Comparison of ENCODE assay signal across 1 cellular context in the genomic region with DNA sequence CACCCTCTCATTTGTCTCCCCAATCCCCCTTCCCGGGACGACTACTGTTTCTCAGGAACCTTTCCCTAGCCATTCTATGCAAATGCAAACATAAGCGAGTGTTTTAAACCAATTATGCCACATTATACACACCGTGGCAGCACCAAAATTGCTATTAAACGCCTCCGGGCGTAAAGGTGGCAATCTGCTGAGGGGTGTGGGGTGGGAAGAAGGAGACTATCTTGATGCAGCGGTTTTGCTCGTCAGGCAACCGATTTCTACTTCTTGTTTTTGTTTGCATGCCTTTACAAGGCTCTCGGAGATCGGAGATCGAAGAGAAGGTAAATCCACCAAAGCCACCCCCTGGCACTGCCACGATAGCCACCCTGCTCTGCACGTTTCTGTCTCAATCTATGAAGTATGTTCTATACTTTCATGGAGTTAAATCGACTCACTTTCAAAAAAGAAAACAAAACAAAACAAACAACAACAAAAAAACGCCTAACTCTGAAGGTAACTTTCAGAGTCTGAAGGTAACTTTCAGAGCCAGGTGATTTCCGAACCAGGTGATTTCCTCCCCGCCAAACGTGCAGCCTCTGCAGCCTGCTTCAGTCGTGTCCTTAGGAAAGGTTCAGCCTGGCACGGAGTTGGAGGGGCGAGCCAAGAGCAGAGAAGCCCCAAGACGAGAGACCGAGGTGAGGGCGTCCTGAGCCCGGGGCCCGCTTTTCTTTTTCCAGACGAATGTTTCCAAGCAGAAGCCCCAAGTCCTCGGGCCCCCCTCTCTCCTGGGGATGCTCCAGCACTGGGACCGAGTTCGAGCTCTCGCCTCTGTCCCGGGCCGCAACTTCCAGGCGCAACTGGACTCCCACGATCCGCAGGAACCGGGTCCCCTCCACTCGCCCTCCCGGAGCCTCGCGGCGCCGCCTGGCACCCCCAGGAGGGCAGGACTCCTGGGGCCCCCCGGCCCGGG.
TF ChIP-seq lines count a peak whose summit lies in the region.

No MANE protein-coding gene starts in this region.

TF ChIP-seq in GM23338, 12 proteins besides CTCF, POLR2A, EP300 and RAD21:
- TF ChIP-seq, protein P1, sequence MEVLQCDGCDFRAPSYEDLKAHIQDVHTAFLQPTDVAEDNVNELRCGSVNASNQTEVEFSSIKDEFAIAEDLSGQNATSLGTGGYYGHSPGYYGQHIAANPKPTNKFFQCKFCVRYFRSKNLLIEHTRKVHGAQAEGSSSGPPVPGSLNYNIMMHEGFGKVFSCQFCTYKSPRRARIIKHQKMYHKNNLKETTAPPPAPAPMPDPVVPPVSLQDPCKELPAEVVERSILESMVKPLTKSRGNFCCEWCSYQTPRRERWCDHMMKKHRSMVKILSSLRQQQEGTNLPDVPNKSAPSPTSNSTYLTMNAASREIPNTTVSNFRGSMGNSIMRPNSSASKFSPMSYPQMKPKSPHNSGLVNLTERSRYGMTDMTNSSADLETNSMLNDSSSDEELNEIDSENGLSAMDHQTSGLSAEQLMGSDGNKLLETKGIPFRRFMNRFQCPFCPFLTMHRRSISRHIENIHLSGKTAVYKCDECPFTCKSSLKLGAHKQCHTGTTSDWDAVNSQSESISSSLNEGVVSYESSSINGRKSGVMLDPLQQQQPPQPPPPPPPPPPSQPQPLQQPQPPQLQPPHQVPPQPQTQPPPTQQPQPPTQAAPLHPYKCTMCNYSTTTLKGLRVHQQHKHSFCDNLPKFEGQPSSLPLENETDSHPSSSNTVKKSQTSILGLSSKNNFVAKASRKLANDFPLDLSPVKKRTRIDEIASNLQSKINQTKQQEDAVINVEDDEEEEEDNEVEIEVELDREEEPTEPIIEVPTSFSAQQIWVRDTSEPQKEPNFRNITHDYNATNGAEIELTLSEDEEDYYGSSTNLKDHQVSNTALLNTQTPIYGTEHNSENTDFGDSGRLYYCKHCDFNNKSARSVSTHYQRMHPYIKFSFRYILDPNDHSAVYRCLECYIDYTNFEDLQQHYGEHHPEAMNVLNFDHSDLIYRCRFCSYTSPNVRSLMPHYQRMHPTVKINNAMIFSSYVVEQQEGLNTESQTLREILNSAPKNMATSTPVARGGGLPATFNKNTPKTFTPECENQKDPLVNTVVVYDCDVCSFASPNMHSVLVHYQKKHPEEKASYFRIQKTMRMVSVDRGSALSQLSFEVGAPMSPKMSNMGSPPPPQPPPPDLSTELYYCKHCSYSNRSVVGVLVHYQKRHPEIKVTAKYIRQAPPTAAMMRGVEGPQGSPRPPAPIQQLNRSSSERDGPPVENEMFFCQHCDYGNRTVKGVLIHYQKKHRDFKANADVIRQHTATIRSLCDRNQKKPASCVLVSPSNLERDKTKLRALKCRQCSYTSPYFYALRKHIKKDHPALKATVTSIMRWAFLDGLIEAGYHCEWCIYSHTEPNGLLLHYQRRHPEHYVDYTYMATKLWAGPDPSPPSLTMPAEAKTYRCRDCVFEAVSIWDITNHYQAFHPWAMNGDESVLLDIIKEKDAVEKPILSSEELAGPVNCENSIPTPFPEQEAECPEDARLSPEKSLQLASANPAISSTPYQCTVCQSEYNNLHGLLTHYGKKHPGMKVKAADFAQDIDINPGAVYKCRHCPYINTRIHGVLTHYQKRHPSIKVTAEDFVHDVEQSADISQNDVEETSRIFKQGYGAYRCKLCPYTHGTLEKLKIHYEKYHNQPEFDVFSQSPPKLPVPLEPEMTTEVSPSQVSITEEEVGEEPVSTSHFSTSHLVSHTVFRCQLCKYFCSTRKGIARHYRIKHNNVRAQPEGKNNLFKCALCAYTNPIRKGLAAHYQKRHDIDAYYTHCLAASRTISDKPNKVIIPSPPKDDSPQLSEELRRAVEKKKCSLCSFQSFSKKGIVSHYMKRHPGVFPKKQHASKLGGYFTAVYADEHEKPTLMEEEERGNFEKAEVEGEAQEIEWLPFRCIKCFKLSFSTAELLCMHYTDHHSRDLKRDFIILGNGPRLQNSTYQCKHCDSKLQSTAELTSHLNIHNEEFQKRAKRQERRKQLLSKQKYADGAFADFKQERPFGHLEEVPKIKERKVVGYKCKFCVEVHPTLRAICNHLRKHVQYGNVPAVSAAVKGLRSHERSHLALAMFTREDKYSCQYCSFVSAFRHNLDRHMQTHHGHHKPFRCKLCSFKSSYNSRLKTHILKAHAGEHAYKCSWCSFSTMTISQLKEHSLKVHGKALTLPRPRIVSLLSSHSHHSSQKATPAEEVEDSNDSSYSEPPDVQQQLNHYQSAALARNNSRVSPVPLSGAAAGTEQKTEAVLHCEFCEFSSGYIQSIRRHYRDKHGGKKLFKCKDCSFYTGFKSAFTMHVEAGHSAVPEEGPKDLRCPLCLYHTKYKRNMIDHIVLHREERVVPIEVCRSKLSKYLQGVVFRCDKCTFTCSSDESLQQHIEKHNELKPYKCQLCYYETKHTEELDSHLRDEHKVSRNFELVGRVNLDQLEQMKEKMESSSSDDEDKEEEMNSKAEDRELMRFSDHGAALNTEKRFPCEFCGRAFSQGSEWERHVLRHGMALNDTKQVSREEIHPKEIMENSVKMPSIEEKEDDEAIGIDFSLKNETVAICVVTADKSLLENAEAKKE (CRISPR knock-in tag; IDR thresholded peaks at IDR 0.05): no peak
- TF ChIP-seq EZH2phosphoT487 (IDR thresholded peaks at IDR 0.05; ENCODE audit: unreplicated experiment): no peak
- TF ChIP-seq ZNF114 (CRISPR knock-in tag; IDR thresholded peaks at IDR 0.05): no peak
- no peak for TF ChIP-seq JUNB (IDR thresholded peaks at IDR 0.05; ENCODE audit: unreplicated experiment)
- TF ChIP-seq POLR2AphosphoS5 (IDR thresholded peaks at IDR 0.05; ENCODE audit: low read depth): no peak
- no peak for TF ChIP-seq ZNF331 (CRISPR knock-in tag; IDR thresholded peaks at IDR 0.05; ENCODE audit: low read depth)
- no peak for TF ChIP-seq STAT1 (IDR thresholded peaks at IDR 0.05; ENCODE audit: unreplicated experiment)
- TF ChIP-seq, protein P2, sequence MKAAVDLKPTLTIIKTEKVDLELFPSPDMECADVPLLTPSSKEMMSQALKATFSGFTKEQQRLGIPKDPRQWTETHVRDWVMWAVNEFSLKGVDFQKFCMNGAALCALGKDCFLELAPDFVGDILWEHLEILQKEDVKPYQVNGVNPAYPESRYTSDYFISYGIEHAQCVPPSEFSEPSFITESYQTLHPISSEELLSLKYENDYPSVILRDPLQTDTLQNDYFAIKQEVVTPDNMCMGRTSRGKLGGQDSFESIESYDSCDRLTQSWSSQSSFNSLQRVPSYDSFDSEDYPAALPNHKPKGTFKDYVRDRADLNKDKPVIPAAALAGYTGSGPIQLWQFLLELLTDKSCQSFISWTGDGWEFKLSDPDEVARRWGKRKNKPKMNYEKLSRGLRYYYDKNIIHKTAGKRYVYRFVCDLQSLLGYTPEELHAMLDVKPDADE (IDR thresholded peaks at IDR 0.05): no peak
- TF ChIP-seq NANOG (IDR thresholded peaks at IDR 0.05; ENCODE audit: borderline replicate concordance): no peak
- TF ChIP-seq EZH2 (IDR thresholded peaks at IDR 0.05; ENCODE audit: low read depth, unreplicated experiment): no peak
- no peak for TF ChIP-seq CREB1 (CRISPR knock-in tag; IDR thresholded peaks at IDR 0.05; ENCODE audit: low read depth)
- TF ChIP-seq, protein P3, sequence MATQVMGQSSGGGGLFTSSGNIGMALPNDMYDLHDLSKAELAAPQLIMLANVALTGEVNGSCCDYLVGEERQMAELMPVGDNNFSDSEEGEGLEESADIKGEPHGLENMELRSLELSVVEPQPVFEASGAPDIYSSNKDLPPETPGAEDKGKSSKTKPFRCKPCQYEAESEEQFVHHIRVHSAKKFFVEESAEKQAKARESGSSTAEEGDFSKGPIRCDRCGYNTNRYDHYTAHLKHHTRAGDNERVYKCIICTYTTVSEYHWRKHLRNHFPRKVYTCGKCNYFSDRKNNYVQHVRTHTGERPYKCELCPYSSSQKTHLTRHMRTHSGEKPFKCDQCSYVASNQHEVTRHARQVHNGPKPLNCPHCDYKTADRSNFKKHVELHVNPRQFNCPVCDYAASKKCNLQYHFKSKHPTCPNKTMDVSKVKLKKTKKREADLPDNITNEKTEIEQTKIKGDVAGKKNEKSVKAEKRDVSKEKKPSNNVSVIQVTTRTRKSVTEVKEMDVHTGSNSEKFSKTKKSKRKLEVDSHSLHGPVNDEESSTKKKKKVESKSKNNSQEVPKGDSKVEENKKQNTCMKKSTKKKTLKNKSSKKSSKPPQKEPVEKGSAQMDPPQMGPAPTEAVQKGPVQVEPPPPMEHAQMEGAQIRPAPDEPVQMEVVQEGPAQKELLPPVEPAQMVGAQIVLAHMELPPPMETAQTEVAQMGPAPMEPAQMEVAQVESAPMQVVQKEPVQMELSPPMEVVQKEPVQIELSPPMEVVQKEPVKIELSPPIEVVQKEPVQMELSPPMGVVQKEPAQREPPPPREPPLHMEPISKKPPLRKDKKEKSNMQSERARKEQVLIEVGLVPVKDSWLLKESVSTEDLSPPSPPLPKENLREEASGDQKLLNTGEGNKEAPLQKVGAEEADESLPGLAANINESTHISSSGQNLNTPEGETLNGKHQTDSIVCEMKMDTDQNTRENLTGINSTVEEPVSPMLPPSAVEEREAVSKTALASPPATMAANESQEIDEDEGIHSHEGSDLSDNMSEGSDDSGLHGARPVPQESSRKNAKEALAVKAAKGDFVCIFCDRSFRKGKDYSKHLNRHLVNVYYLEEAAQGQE (IDR thresholded peaks at IDR 0.05; ENCODE audit: unreplicated experiment): no peak
